ENCODE assay signal across 20 cellular contexts in the genomic region with DNA sequence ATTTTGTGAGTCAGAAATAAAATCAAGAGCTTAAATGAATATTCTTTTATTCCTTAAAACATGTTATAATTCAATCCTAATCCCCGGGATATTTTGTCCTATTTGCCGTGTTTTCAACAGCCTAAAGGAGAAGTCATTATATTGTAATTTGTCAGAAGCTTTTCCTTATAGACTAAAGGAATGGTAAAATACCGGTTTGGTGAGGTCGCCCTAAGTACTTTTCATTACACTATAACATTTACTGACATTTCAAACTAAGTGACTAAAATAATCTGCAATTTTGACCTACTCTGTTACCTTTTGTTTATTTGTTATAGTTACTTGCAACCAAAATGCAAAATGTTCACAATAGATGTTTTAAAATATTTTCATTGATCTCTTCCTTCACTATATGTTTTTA. TPM values are rescaled to one million over a fixed set of nuclear protein-coding genes. Genes with fewer than 3 reads are reported as not detected.
DNase-seq lines count a peak whose midpoint lies in the region; ATAC-seq, FAIRE-seq and TF ChIP-seq lines count a peak whose summit lies in the region.
"Had no signal": no experiment of that assay in that cellular context is flagged by ENCODE, and none has a peak within 500 bp of the region (broad histone marks: within the 10 kb centered on the region; RNA-seq: fewer than 3 reads in every experiment).

No MANE protein-coding gene starts in this region.

- POLR2A ChIA-PET in A673 (lab: Charles Lee; ENCODE audit: low non-redundant PET) = interaction anchor here (0.7 kb wide), 1 partner anchor 8 kb away, joined by 3 read pairs; no protein-coding TSS in a partner anchor

- H3K36me3 Mint-ChIP-seq in HFFc6 (ENCODE audit: low read depth) (peaks cover 89% of the 10 kb centered on the region), progenitor cell of endocrine pancreas (ENCODE audit: insufficient read depth) (no peaks in the 10 kb centered on the region)

- no peaks in the 10 kb centered on the region for H3K4me1 ChIP-seq in effector memory CD4-positive, alpha-beta T cell (ENCODE audit: control insufficient read depth, insufficient read depth, low read length, poor library complexity, severe bottlenecking)
- peaks cover 8% of the 10 kb centered on the region for H3K4me1 ChIP-seq in A673 (ENCODE audit: insufficient read depth, low read length, poor library complexity, severe bottlenecking)

- H3K9me3 ChIP-seq in effector memory CD4-positive, alpha-beta T cell (ENCODE audit: control insufficient read depth, low read length) = no peaks in the 10 kb centered on the region
- H3K9me3 ChIP-seq in A673 (ENCODE audit: low read depth, low read length, poor library complexity, severe bottlenecking) = no peaks in the 10 kb centered on the region

- peaks cover 91% of the 10 kb centered on the region for H3K4me1 Mint-ChIP-seq in HFFc6 (ENCODE audit: low read depth)
- peaks cover 10% of the 10 kb centered on the region for H3K4me1 Mint-ChIP-seq in progenitor cell of endocrine pancreas (ENCODE audit: low read depth)
- H3K4me1 Mint-ChIP-seq: GM23338 had no signal

- H3K4me3 ChIP-seq in bronchial epithelial cell (ENCODE audit: low read depth, low read length) (no peak overlapping the region), A673 (ENCODE audit: low read depth, low read length, poor library complexity, severe bottlenecking) (no peak overlapping the region)
- no peak overlapping the region for H3K4me3 ChIP-seq in effector memory CD4-positive, alpha-beta T cell (ENCODE audit: insufficient read depth, low read depth, low read length, poor library complexity, severe bottlenecking)
- H3K4me3 ChIP-seq: GM12878, GM23338 had no signal

- no peak for FAIRE-seq in bronchial epithelial cell (lab: Jason Lieb, UNC)
- FAIRE-seq: GM12878 had no signal

- peak overlapping the region; percentile 57; the same call in 1 of the 2 replicates for H3K27ac Mint-ChIP-seq in HFFc6
- H3K27ac Mint-ChIP-seq in progenitor cell of endocrine pancreas = peak overlapping the region; percentile 27
- H3K27ac Mint-ChIP-seq: B cell; CD4-positive, alpha-beta T cell; GM23338 had no signal

- intact Hi-C loops in left colon (cut with DNase I, micrococcal nuclease) = no loop called here
- intact Hi-C loops in A673 (cut with micrococcal nuclease; ENCODE audit: unreplicated experiment) = no loop called here

- H3K4me3 Mint-ChIP-seq in HFFc6 (no peak overlapping the region; the same call in 1 of the 2 replicates), progenitor cell of endocrine pancreas (ENCODE audit: low read depth) (peak overlapping the region; percentile 14)
- H3K4me3 Mint-ChIP-seq: B cell; CD4-positive, alpha-beta T cell; GM23338 had no signal

- BruUV-seq in A673 (replicated peaks; lab: Mats Ljungman, UMichigan) = no TSS peak

- no peak overlapping the region for H3K27ac ChIP-seq in effector memory CD4-positive, alpha-beta T cell (ENCODE audit: insufficient read depth, low read length, poor library complexity, severe bottlenecking)
- no peak overlapping the region for H3K27ac ChIP-seq in A673 (ENCODE audit: low read depth, low read length, poor library complexity, severe bottlenecking)
- H3K27ac ChIP-seq: 22Rv1 had no signal

- no peak for DNase-seq in HFFc6
- DNase-seq in bronchial epithelial cell (ENCODE audit: low read depth) = peak; percentile 30
- no peak for DNase-seq in left colon
- no peak for DNase-seq in progenitor cell of endocrine pancreas (ENCODE audit: low spot score, unreplicated experiment)
- DNase-seq in effector memory CD4-positive, alpha-beta T cell = no peak
- no peak for DNase-seq in A673 (ENCODE audit: low spot score)
- no peak for DNase-seq in AG08395 (ENCODE audit: low spot score)
- no peak for DNase-seq in DMS79 treated with DMSO at 0.1 percent for 48 hours (lab: John Stamatoyannopoulos, UW)
- DNase-seq: ACHN; C1 segment of cervical spinal cord; Calu3; CD4-positive, alpha-beta T cell; DMS 273 treated with DMSO at 0.1 percent for 48 hours; H7; IMR-90 had no signal

- H3K9me3 Mint-ChIP-seq in HFFc6 (peaks cover 3% of the 10 kb centered on the region; the same call in 1 of the 2 replicates), progenitor cell of endocrine pancreas (ENCODE audit: low read depth) (peaks cover 8% of the 10 kb centered on the region)
- H3K9me3 Mint-ChIP-seq: CD4-positive, alpha-beta T cell; GM23338 had no signal

- CTCF ChIA-PET in A673 (lab: Charles Lee) = no interaction called here

- peaks cover 2% of the 10 kb centered on the region for H3K27me3 ChIP-seq in bronchial epithelial cell (ENCODE audit: control insufficient read depth, insufficient read depth, low read length)
- no peaks in the 10 kb centered on the region for H3K27me3 ChIP-seq in effector memory CD4-positive, alpha-beta T cell (replicated peaks; ENCODE audit: control insufficient read depth, insufficient read depth, low read length, poor library complexity, severe bottlenecking)
- H3K27me3 ChIP-seq in A673 (replicated peaks; ENCODE audit: insufficient read depth, low read depth, low read length, poor library complexity) = no peaks in the 10 kb centered on the region

- H3K27me3 Mint-ChIP-seq in HFFc6 (ENCODE audit: insufficient read depth) (no peaks in the 10 kb centered on the region; the same call in 1 of the 2 replicates), progenitor cell of endocrine pancreas (peaks cover 9% of the 10 kb centered on the region)

- peak; percentile 67 for ATAC-seq in left colon
- ATAC-seq: GM12878, GM23338 had no signal

- TF ChIP-seq CTCF in HFFc6 (IDR thresholded peaks at IDR 0.05) (no peak), bronchial epithelial cell (IDR thresholded peaks at IDR 0.05; ENCODE audit: insufficient read depth, low read length, severe bottlenecking) (no peak), progenitor cell of endocrine pancreas (IDR thresholded peaks at IDR 0.05; ENCODE audit: unreplicated experiment) (no peak), A673 (conservative IDR thresholded peaks at IDR 0.05; ENCODE audit: low read depth, low read length) (no peak)

- H3K36me3 ChIP-seq in bronchial epithelial cell (ENCODE audit: control insufficient read depth, insufficient read depth, low read length) (no peaks in the 10 kb centered on the region), A673 (ENCODE audit: insufficient read depth, low read length, poor library complexity, severe bottlenecking) (no peaks in the 10 kb centered on the region)
- no peaks in the 10 kb centered on the region for H3K36me3 ChIP-seq in effector memory CD4-positive, alpha-beta T cell (ENCODE audit: control insufficient read depth, insufficient read depth, low read length)

RNA-seq across cellular contexts. Expression of gene DCLK2, which starts 8.8 kb away (rescaled TPM):
- total RNA-seq in HFFc6 (2021; fragmentation: NEBNext Ultra II Directional; extraction: Animal tissue kit (Norgen Biotek cat#: 25700)) = 10 to 100 TPM; 36.7 to 53.7 (median 38.4) TPM
- total RNA-seq in bronchial epithelial cell (under 0.01 TPM in 1 of 2 replicates, not detected in the other), left colon (1 to 10 TPM; 3.0 to 3.1 TPM), progenitor cell of endocrine pancreas (6.9 and 7.2 TPM in 2 replicates), A673 (2021) (4.9 and 6.7 TPM in 2 replicates)
- total RNA-seq: CD4-positive, alpha-beta T cell; GM12878; HT-29 had no signal
